Comparison of ENCODE assay signal across 9 cellular contexts in genomic region chr18:79964330-79965118, GRCh38. TPM values are rescaled to one million over a fixed set of nuclear protein-coding genes. Genes with fewer than 3 reads are reported as not detected.
DNase-seq lines count a peak whose midpoint lies in the region; ATAC-seq, FAIRE-seq and TF ChIP-seq lines count a peak whose summit lies in the region.
"Had no signal": no experiment of that assay in that cellular context is flagged by ENCODE, and none has a peak within 500 bp of the region (broad histone marks: within the 10 kb centered on the region; RNA-seq: fewer than 3 reads in every experiment).

TSS of gene HSBP1L1 (plus strand) at chr18:79964643. CDS start at chr18:79964736, 93 bp downstream.

- peak within 1 kb of the TSS; percentile 57 for H3K27ac ChIP-seq in endothelial cell of umbilical vein (ENCODE audit: insufficient read depth, low read depth, low read length)
- peak within 1 kb of the TSS; percentile 85 for H3K27ac ChIP-seq in suprapubic skin

- intact Hi-C loops in endothelial cell of umbilical vein (cut with micrococcal nuclease) (loop anchor here (1.0 kb wide), 2 partner anchors 13 to 24 kb away; partner anchors contain the start of genes SLC66A2 and TXNL4A), mucosa of descending colon (cut with DNase I, micrococcal nuclease) (no loop called here)

- DNase-seq in NCI-H1417 (lab: John Stamatoyannopoulos, UW) = peak; percentile 56 to 65 (median 64)
- DNase-seq in NCI-H1417 treated with DMSO at 0.1 percent for 48 hours (lab: John Stamatoyannopoulos, UW) = no peak
- peak; percentile 86 for DNase-seq in NCI-H2227 (lab: John Stamatoyannopoulos, UW; ENCODE audit: unreplicated experiment)
- DNase-seq in activated CD8-positive, alpha-beta memory T cell treated with anti-CD3 and anti-CD28 coated beads, Interleukin-2, amount 50 U/mL, for 48 hours = peak; percentile 84
- DNase-seq in endothelial cell of umbilical vein (ENCODE audit: low read depth, low spot score) = peak; percentile 40
- DNase-seq in mucosa of descending colon = peak; percentile 82 to 90 (median 87)
- peak in 1 of 2 donors; percentile 80 for DNase-seq in suprapubic skin (ENCODE audit: low spot score in 2 of 2)
- DNase-seq: DND-41 had no signal

- peaks cover 12% of the 10 kb centered on the region for H3K4me1 ChIP-seq in endothelial cell of umbilical vein (ENCODE audit: control insufficient read depth, extremely low read depth, insufficient read depth, low read length)
- H3K4me1 ChIP-seq in mucosa of descending colon (ENCODE audit: low read depth) = peaks cover 43% of the 10 kb centered on the region
- H3K4me1 ChIP-seq in suprapubic skin = peaks cover 48% of the 10 kb centered on the region

- peak within 1 kb of the TSS; percentile 80 for H3K4me2 ChIP-seq in endothelial cell of umbilical vein (ENCODE audit: insufficient read depth, low read length)

- H3K9me1 ChIP-seq in endothelial cell of umbilical vein (replicated peaks; ENCODE audit: control insufficient read depth, extremely low read depth, insufficient read depth, low read length) = no peaks in the 10 kb centered on the region

- H3K9me3 ChIP-seq in endothelial cell of umbilical vein (replicated peaks; ENCODE audit: control insufficient read depth, insufficient read depth, low read length) (no peaks in the 10 kb centered on the region), mucosa of descending colon (no peaks in the 10 kb centered on the region), suprapubic skin (no peaks in the 10 kb centered on the region)

- no peak for TF ChIP-seq EP300 in suprapubic skin (IDR thresholded peaks at IDR 0.05)

- POLR2A ChIA-PET in endothelial cell of umbilical vein (lab: Charles Lee) = interaction anchor here (0.6 to 1.0 kb wide), 2 partner anchors 69 to 144 kb away, joined by 3 to 5 read pairs; no protein-coding TSS in a partner anchor

- peak; percentile 73 for ATAC-seq in HG02610 (IDR thresholded peaks at IDR 0.05; ENCODE audit: unreplicated experiment)
- ATAC-seq in mucosa of descending colon = peak; percentile 89

- H3K4me3 ChIP-seq in endothelial cell of umbilical vein (replicated peaks in 1 of 3; ENCODE audit: insufficient read depth in 1 of 3, low read depth in 1 of 3, low read length in 3 of 3) (peak within 1 kb of the TSS; percentile 31 to 44 (median 40)), mucosa of descending colon (peak within 1 kb of the TSS; percentile 63), suprapubic skin (peak within 1 kb of the TSS; percentile 69)

- TF ChIP-seq POLR2A in endothelial cell of umbilical vein (IDR thresholded peaks at IDR 0.05; ENCODE audit: low read depth, low read length) (no peak), suprapubic skin (IDR thresholded peaks at IDR 0.05) (no peak)

- no peaks in the 10 kb centered on the region for H4K20me1 ChIP-seq in endothelial cell of umbilical vein (replicated peaks; ENCODE audit: control insufficient read depth, extremely low read depth, insufficient read depth, low read length)

- H2AFZ ChIP-seq in endothelial cell of umbilical vein (ENCODE audit: low read depth, low read length) = peak within 1 kb of the TSS; percentile 56

- no peaks in the 10 kb centered on the region for H3K36me3 ChIP-seq in endothelial cell of umbilical vein (ENCODE audit: control insufficient read depth in 2 of 2, extremely low read depth in 1 of 2, insufficient read depth in 2 of 2, low read length in 2 of 2)
- no peaks in the 10 kb centered on the region for H3K36me3 ChIP-seq in mucosa of descending colon (ENCODE audit: low read depth)
- H3K36me3 ChIP-seq in suprapubic skin = peaks cover 10% of the 10 kb centered on the region

- dilution Hi-C loops in endothelial cell of umbilical vein (cut with MboI; ENCODE audit: extremely low pct_ligation_motif_present, low sequenced_read_pairs) = no loop called here

- TF ChIP-seq CTCF in endothelial cell of umbilical vein (IDR thresholded peaks at IDR 0.05; ENCODE audit: extremely low read depth in 1 of 2, insufficient read depth in 1 of 2, low read depth in 1 of 2, low read length in 2 of 2) = peak; percentile 9 to 39
- no peak for TF ChIP-seq CTCF in mucosa of descending colon (IDR thresholded peaks at IDR 0.05)
- peak in 1 of 2 donors; percentile 34 for TF ChIP-seq CTCF in suprapubic skin (IDR thresholded peaks at IDR 0.05)

- H3K27me3 ChIP-seq in endothelial cell of umbilical vein (ENCODE audit: control insufficient read depth in 2 of 2, insufficient read depth in 2 of 2, low read length in 2 of 2) = peaks cover 8 to 11% of the 10 kb centered on the region in 2 experiments
- H3K27me3 ChIP-seq in suprapubic skin = no peaks in the 10 kb centered on the region

- FAIRE-seq in endothelial cell of umbilical vein (lab: Jason Lieb, UNC) = peak; percentile 48

- CTCF ChIA-PET in endothelial cell of umbilical vein (lab: Charles Lee) = interaction anchor here (1.8 kb wide), 1 partner anchor 22 kb away, joined by 5 read pairs; no protein-coding TSS in a partner anchor

- no TSS peak for BruUV-seq in endothelial cell of umbilical vein (replicated peaks; lab: Mats Ljungman, UMichigan)

- H3K79me2 ChIP-seq in endothelial cell of umbilical vein (ENCODE audit: control insufficient read depth, insufficient read depth, low read length) = no peaks in the 10 kb centered on the region

- peak within 1 kb of the TSS; percentile 59 for H3K9ac ChIP-seq in endothelial cell of umbilical vein (replicated peaks; ENCODE audit: extremely low read depth, insufficient read depth, low read length)

- WGBS in suprapubic skin = 0% methylated on average over 1 of the region's 73 CpGs

TF ChIP-seq in endothelial cell of umbilical vein, 7 proteins besides CTCF, POLR2A, EP300 and RAD21:
- TF ChIP-seq POLR2AphosphoS5 (IDR thresholded peaks at IDR 0.05; ENCODE audit: insufficient read depth, low read depth, low read length) (no peak), EZH2 (IDR thresholded peaks at IDR 0.05; ENCODE audit: borderline replicate concordance, low read depth, low read length, severe bottlenecking) (peak; percentile 10), GATA2 (IDR thresholded peaks at IDR 0.05; ENCODE audit: insufficient read depth, insufficient read length, low read depth, low read length) (no peak), MAX (IDR thresholded peaks at IDR 0.05; ENCODE audit: insufficient read depth, insufficient read length) (no peak), JUN (IDR thresholded peaks at IDR 0.05; ENCODE audit: borderline replicate concordance, insufficient read depth, insufficient read length, low read depth) (no peak), MYC (IDR thresholded peaks at IDR 0.05; ENCODE audit: low read depth, low read length) (no peak), FOS (IDR thresholded peaks at IDR 0.05; ENCODE audit: borderline replicate concordance, insufficient read depth, low read length) (no peak)
TF ChIP-seq in endothelial cell of umbilical vein: peak in this region for 1.

RNA-seq across cellular contexts. Expression of gene HSBP1L1, which starts in this region (rescaled TPM):
- total RNA-seq in endothelial cell of umbilical vein = 3.7 and 5.2 TPM in 2 replicates
- polyA plus RNA-seq in endothelial cell of umbilical vein = 5.6 and 7.1 TPM in 2 replicates
- polyA plus RNA-seq in endothelial cell of umbilical vein (2011; cell fraction: cytosol; rRNA removed) = 5.0 and 5.2 TPM in 2 replicates
- 10.8 and 12.3 TPM in 2 replicates for polyA plus RNA-seq in endothelial cell of umbilical vein (2011; cell fraction: nucleus; rRNA removed)
- 3.9 and 6.9 TPM in 2 replicates for polyA plus RNA-seq in endothelial cell of umbilical vein (2012)
- polyA minus RNA-seq in endothelial cell of umbilical vein = 1.00 and 1.3 TPM in 2 replicates
- 8.9 TPM for polyA minus RNA-seq in endothelial cell of umbilical vein (2011; cell fraction: cytosol; rRNA and poly(A)+ RNA removed)
- polyA minus RNA-seq in endothelial cell of umbilical vein (2011; cell fraction: nucleus; rRNA and poly(A)+ RNA removed) = 4.1 and 5.7 TPM in 2 replicates
- 10 to 100 TPM; 33.8 to 73.7 (median 68.4) TPM for total RNA-seq in mucosa of descending colon
- total RNA-seq in suprapubic skin = 10 to 100 TPM; 25.0 to 45.7 (median 41.5) TPM
